Comparison of ENCODE assay signal across 12 cellular contexts in the genomic region with DNA sequence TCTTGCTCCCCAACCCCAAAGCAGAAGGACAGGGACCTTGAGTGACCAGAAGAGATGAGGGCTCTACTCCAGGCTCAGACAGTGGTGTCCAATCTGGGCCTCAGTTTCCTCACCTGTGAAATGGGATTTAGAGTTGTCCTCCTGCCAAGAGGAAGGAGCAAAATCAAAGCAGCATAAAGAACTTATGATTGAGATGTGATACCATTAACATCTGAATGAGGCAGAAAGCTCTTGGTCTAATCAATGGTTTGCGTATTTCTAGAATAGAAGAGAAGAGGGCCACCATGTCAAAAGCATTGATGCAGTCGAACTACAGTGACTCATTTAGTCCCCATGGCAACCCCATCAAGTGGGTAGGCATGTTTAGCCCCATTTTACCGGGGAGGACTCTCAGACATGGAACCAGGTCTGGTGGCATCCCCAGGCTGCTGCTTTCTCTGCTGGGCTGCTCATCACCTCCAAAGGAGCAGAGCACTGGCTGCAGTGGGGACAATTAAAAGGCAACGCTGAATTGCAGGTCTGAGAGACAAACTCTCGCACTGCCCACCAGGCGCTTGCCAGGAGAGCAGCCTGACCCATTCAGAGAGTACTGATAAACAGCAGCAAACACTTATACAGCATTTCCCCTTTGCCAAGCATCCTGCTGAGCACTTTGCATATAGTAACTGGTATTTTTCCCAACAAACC.
DNase-seq lines count a peak whose midpoint lies in the region; ATAC-seq, FAIRE-seq and TF ChIP-seq lines count a peak whose summit lies in the region.
"Had no signal": no experiment of that assay in that cellular context is flagged by ENCODE, and none has a peak within 500 bp of the region (broad histone marks: within the 10 kb centered on the region; RNA-seq: fewer than 3 reads in every experiment).

No MANE protein-coding gene starts in this region.

- H3K4me1 ChIP-seq in keratinocyte (ENCODE audit: control insufficient read depth, extremely low read depth, insufficient read depth, low read length) (peaks cover 10% of the 10 kb centered on the region), suprapubic skin (peaks cover 39% of the 10 kb centered on the region)

- CTCF ChIA-PET in activated CD4-positive, alpha-beta memory T cell treated with anti-CD3 and anti-CD28 coated beads for 36 hours (lab: Charles Lee): interaction anchor here (0.9 to 4.0 kb wide), 2 partner anchors 17 to 71 kb away, joined by 3 to 19 read pairs; no protein-coding TSS in a partner anchor
- CTCF ChIA-PET in activated CD4-positive, alpha-beta memory T cell treated with anti-CD3 and anti-CD28 coated beads, Interleukin-2, amount 10 ng/mL, durations not matched to agents 7 days and 5 days (lab: Charles Lee): no interaction called here

- H3K36me3 ChIP-seq in keratinocyte (ENCODE audit: control insufficient read depth in 2 of 2, extremely low read depth in 1 of 2, insufficient read depth in 2 of 2, low read length in 2 of 2) (peaks cover 55 to 65% of the 10 kb centered on the region in 2 experiments), suprapubic skin (no peaks in the 10 kb centered on the region)

- H3K4me3 ChIP-seq in keratinocyte (ENCODE audit: control insufficient read depth in 2 of 3, extremely low read depth in 1 of 3, insufficient read depth in 2 of 3, low read depth in 1 of 3, low read length in 3 of 3) (no peak overlapping the region), suprapubic skin (no peak overlapping the region)
- H3K4me3 ChIP-seq: GM12878 had no signal

- FAIRE-seq in keratinocyte (lab: Jason Lieb, UNC): peak; percentile 44
- FAIRE-seq: GM12878 had no signal

- no peak overlapping the region for H3K4me3 Mint-ChIP-seq in activated CD4-positive, alpha-beta memory T cell treated with anti-CD3 and anti-CD28 coated beads for 36 hours
- no peak overlapping the region for H3K4me3 Mint-ChIP-seq in activated CD4-positive, alpha-beta memory T cell treated with anti-CD3 and anti-CD28 coated beads, Interleukin-2, amount 10 ng/mL, durations not matched to agents 7 days and 5 days
- H3K4me3 Mint-ChIP-seq in T-helper 17 cell: no peak overlapping the region

- POLR2A ChIA-PET in activated CD4-positive, alpha-beta memory T cell treated with anti-CD3 and anti-CD28 coated beads for 36 hours (lab: Charles Lee): interaction anchor here (1.0 kb wide), 1 partner anchor 12 kb away, joined by 4 read pairs; no protein-coding TSS in a partner anchor
- POLR2A ChIA-PET in activated CD4-positive, alpha-beta memory T cell treated with anti-CD3 and anti-CD28 coated beads, Interleukin-2, amount 10 ng/mL, durations not matched to agents 7 days and 5 days (lab: Charles Lee): interaction anchor here (1.3 to 1.7 kb wide), 2 partner anchors 9 to 10 kb away, joined by 3 to 5 read pairs; no protein-coding TSS in a partner anchor

- peaks cover 6% of the 10 kb centered on the region for H3K9me1 ChIP-seq in keratinocyte (ENCODE audit: control insufficient read depth, extremely low read depth, insufficient read depth, low read length)

- peaks cover 17% of the 10 kb centered on the region for H4K20me1 ChIP-seq in keratinocyte (ENCODE audit: control insufficient read depth, extremely low read depth, insufficient read depth, low read length)

- TF ChIP-seq POLR2A in suprapubic skin (IDR thresholded peaks at IDR 0.05): no peak

- H3K27ac Mint-ChIP-seq in activated CD4-positive, alpha-beta memory T cell treated with anti-CD3 and anti-CD28 coated beads for 36 hours: no peak overlapping the region
- H3K27ac Mint-ChIP-seq in activated CD4-positive, alpha-beta memory T cell treated with anti-CD3 and anti-CD28 coated beads, Interleukin-2, amount 10 ng/mL, durations not matched to agents 7 days and 5 days: no peak overlapping the region
- peak overlapping the region; percentile 79 for H3K27ac Mint-ChIP-seq in T-helper 17 cell

- intact Hi-C loops in activated CD4-positive, alpha-beta memory T cell treated with anti-CD3 and anti-CD28 coated beads for 36 hours (cut with micrococcal nuclease): no loop called here

- dilution Hi-C loops in keratinocyte (cut with MboI; ENCODE audit: extremely low pct_ligation_motif_present, low sequenced_read_pairs): no loop called here

- H3K27ac ChIP-seq in keratinocyte (ENCODE audit: control insufficient read depth, insufficient read depth, low read length): no peak overlapping the region
- peak overlapping the region; percentile 55 for H3K27ac ChIP-seq in suprapubic skin

- H3K9ac ChIP-seq in keratinocyte (ENCODE audit: control insufficient read depth, extremely low read depth, insufficient read depth, low read length): no peak overlapping the region

- peaks cover 55% of the 10 kb centered on the region for H3K79me2 ChIP-seq in keratinocyte (ENCODE audit: control insufficient read depth, insufficient read depth, low read length)

- H3K36me3 Mint-ChIP-seq in activated CD4-positive, alpha-beta memory T cell treated with anti-CD3 and anti-CD28 coated beads for 36 hours: peaks cover 2% of the 10 kb centered on the region
- no peaks in the 10 kb centered on the region for H3K36me3 Mint-ChIP-seq in activated CD4-positive, alpha-beta memory T cell treated with anti-CD3 and anti-CD28 coated beads, Interleukin-2, amount 10 ng/mL, durations not matched to agents 7 days and 5 days (ENCODE audit: low read depth)
- H3K36me3 Mint-ChIP-seq in T-helper 17 cell (ENCODE audit: low read depth): peaks cover 2% of the 10 kb centered on the region

- no peaks in the 10 kb centered on the region for H3K9me3 Mint-ChIP-seq in activated CD4-positive, alpha-beta memory T cell treated with anti-CD3 and anti-CD28 coated beads for 36 hours
- H3K9me3 Mint-ChIP-seq in activated CD4-positive, alpha-beta memory T cell treated with anti-CD3 and anti-CD28 coated beads, Interleukin-2, amount 10 ng/mL, durations not matched to agents 7 days and 5 days: no peaks in the 10 kb centered on the region

- no peaks in the 10 kb centered on the region for H3K27me3 ChIP-seq in keratinocyte (ENCODE audit: control insufficient read depth, extremely low read depth, insufficient read depth, low read length)
- no peaks in the 10 kb centered on the region for H3K27me3 ChIP-seq in suprapubic skin

- peaks cover 12% of the 10 kb centered on the region for H3K4me1 Mint-ChIP-seq in activated CD4-positive, alpha-beta memory T cell treated with anti-CD3 and anti-CD28 coated beads for 36 hours (ENCODE audit: low read depth)
- peaks cover 11% of the 10 kb centered on the region for H3K4me1 Mint-ChIP-seq in activated CD4-positive, alpha-beta memory T cell treated with anti-CD3 and anti-CD28 coated beads, Interleukin-2, amount 10 ng/mL, durations not matched to agents 7 days and 5 days
- peaks cover 18% of the 10 kb centered on the region for H3K4me1 Mint-ChIP-seq in T-helper 17 cell

- TF ChIP-seq EP300 in suprapubic skin (IDR thresholded peaks at IDR 0.05): no peak

- DNase-seq in activated CD4-positive, alpha-beta memory T cell treated with anti-CD3 and anti-CD28 coated beads for 36 hours: peak; percentile 15
- DNase-seq in activated CD4-positive, alpha-beta memory T cell treated with anti-CD3 and anti-CD28 coated beads, Interleukin-2, amount 10 ng/mL, durations not matched to agents 7 days and 5 days: no peak
- DNase-seq in T-helper 17 cell (no peak), keratinocyte (ENCODE audit: low read depth, low spot score) (no peak), suprapubic skin (ENCODE audit: low spot score in 2 of 2) (no peak), NCI-H146 treated with DMSO at 0.1 percent for 48 hours (lab: John Stamatoyannopoulos, UW; ENCODE audit: unreplicated experiment) (no peak), ureter (ENCODE audit: low spot score) (no peak)
- DNase-seq: activated CD4-positive, CD25-positive, alpha-beta regulatory T cell treated with anti-CD3 and anti-CD28 coated beads, Interleukin-2, amount 50 U/mL, for 72 hours; DND-41; NCI-H1092 treated with DMSO at 0.1 percent for 48 hours had no signal

- no peak overlapping the region for H2AFZ ChIP-seq in keratinocyte (ENCODE audit: control insufficient read depth, low read length)

- H3K4me2 ChIP-seq in keratinocyte (ENCODE audit: control insufficient read depth, extremely low read depth, insufficient read depth, low read depth, low read length): no peak overlapping the region

- TF ChIP-seq CTCF in keratinocyte (optimal IDR thresholded peaks at IDR 0.05 in 1 of 3, IDR thresholded peaks at IDR 0.05 in 1 of 3, conservative IDR thresholded peaks at IDR 0.05 in 1 of 3; ENCODE audit: extremely low read depth in 1 of 3, insufficient read depth in 2 of 3, low read length in 3 of 3) (no peak), suprapubic skin (IDR thresholded peaks at IDR 0.05) (no peak)

- WGBS in suprapubic skin: 86% methylated on average over 6 of the region's 6 CpGs

- H3K9me3 ChIP-seq in T-helper 17 cell (ENCODE audit: control insufficient read depth, low read length, poor library complexity, severe bottlenecking) (no peaks in the 10 kb centered on the region), keratinocyte (ENCODE audit: control insufficient read depth, low read depth, low read length) (no peaks in the 10 kb centered on the region), suprapubic skin (no peaks in the 10 kb centered on the region)

- ATAC-seq in T-helper 17 cell (no peak), HG03045 (IDR thresholded peaks at IDR 0.05; ENCODE audit: unreplicated experiment) (no peak)
- ATAC-seq: GM12878 had no signal

- H3K27me3 Mint-ChIP-seq in activated CD4-positive, alpha-beta memory T cell treated with anti-CD3 and anti-CD28 coated beads for 36 hours: no peaks in the 10 kb centered on the region
- no peaks in the 10 kb centered on the region for H3K27me3 Mint-ChIP-seq in activated CD4-positive, alpha-beta memory T cell treated with anti-CD3 and anti-CD28 coated beads, Interleukin-2, amount 10 ng/mL, durations not matched to agents 7 days and 5 days
- H3K27me3 Mint-ChIP-seq in T-helper 17 cell: no peaks in the 10 kb centered on the region
